8 cellular contexts compared by ENCODE assay signal in genomic region chr22:37745548-37746365, GRCh38. TPM values are rescaled to one million over a fixed set of nuclear protein-coding genes. Genes with fewer than 3 reads are reported as not detected.
A peak's percentile ranks its signal among the peaks of the same experiment; 100 is the strongest.
DNase-seq lines count a peak whose midpoint lies in the region; ATAC-seq and TF ChIP-seq lines count a peak whose summit lies in the region.

No MANE protein-coding gene starts in this region.

- ATAC-seq in HG03103 (IDR thresholded peaks at IDR 0.05; ENCODE audit: low read depth, unreplicated experiment) (peak; percentile 47), left lobe of liver (peak; percentile 86)

- H3K27ac ChIP-seq in coronary artery = peak overlapping the region; percentile 82 to 94

- H3K4me3 ChIP-seq in coronary artery = peak overlapping the region; percentile 93

- no peak for TF ChIP-seq CTCF in coronary artery (IDR thresholded peaks at IDR 0.05)

- peak; percentile 29 to 83 for DNase-seq in NCI-H524 (lab: John Stamatoyannopoulos, UW)
- no peak for DNase-seq in NCI-H524 treated with DMSO at 0.1 percent for 48 hours (lab: John Stamatoyannopoulos, UW)
- peak; percentile 28 for DNase-seq in NCI-H510A treated with DMSO at 0.1 percent for 48 hours (lab: John Stamatoyannopoulos, UW)
- peak; percentile 85 for DNase-seq in activated CD4-positive, alpha-beta T cell treated with anti-CD3 and anti-CD28 coated beads, Interleukin-2, amount 50 U/mL, for 1 hour
- DNase-seq in coronary artery (ENCODE audit: low spot score) = peak; percentile 92
- DNase-seq in left lobe of liver (ENCODE audit: low spot score) = peak; percentile 92
- DNase-seq in stimulated activated CD4-positive, alpha-beta T cell treated with anti-CD3 and anti-CD28 coated beads, Interleukin-1b, Interleukin-23, amount 100 ng/mL, for 4 hours (ENCODE audit: low read depth in 2 of 2) = peak; percentile 71 to 85

RNA-seq across cellular contexts. Expression of gene TRIOBP, which starts 48.9 kb away (rescaled TPM):
- 15.7 TPM for total RNA-seq in left lobe of liver

RNA-seq across cellular contexts. Expression of gene NOL12, which starts 59.6 kb away (rescaled TPM):
- 9.9 TPM for total RNA-seq in left lobe of liver
